1 cellular context compared by ENCODE assay signal in genomic region chr2:85078536-85078935, GRCh38.
TF ChIP-seq lines count a peak whose summit lies in the region.

No MANE protein-coding gene starts in this region.

TF ChIP-seq in HepG2, 621 proteins besides CTCF, POLR2A, EP300 and RAD21 (continued from another document):
- TF ChIP-seq ZNF318 (CRISPR knock-in tag; IDR thresholded peaks at IDR 0.05) (no peak), MEIS2 (CRISPR knock-in tag; IDR thresholded peaks at IDR 0.05) (no peak), SNAPC2 (CRISPR knock-in tag; IDR thresholded peaks at IDR 0.05) (no peak), FOXO1 (CRISPR knock-in tag; IDR thresholded peaks at IDR 0.05) (no peak), MLX (CRISPR knock-in tag; IDR thresholded peaks at IDR 0.05) (no peak), ZMYM2 (CRISPR knock-in tag; IDR thresholded peaks at IDR 0.05) (no peak), RFXAP (CRISPR knock-in tag; IDR thresholded peaks at IDR 0.05; ENCODE audit: borderline replicate concordance) (no peak), EED (CRISPR knock-in tag; IDR thresholded peaks at IDR 0.05) (no peak), ADNP (CRISPR knock-in tag; IDR thresholded peaks at IDR 0.05) (no peak), LBX2 (CRISPR knock-in tag; IDR thresholded peaks at IDR 0.05; ENCODE audit: borderline replicate concordance) (no peak)
